In the genomic region with DNA sequence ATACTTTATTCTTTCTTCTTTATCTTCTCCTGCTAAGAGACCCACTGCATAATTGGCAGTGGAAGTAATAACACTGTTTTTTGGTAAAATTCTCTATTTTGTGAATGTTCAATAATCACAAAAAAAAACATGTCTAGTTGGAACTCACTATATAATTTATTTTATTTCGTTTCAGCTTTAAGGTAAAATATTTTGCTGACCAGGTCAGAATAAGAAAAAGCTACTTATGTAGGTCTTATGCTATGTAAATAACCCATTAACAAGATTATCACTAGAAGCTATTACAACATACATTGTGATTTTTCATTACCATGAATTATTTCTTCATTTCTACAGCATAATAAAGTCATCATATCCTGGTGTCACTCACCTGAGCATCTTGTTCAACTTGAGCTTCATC, we compare ENCODE assay signal across 26 cellular contexts.
"Had no signal": no experiment of that assay in that cellular context is flagged by ENCODE, and none has a peak within 500 bp of the region (broad histone marks: within the 10 kb centered on the region; RNA-seq: fewer than 3 reads in every experiment).

No MANE protein-coding gene starts in this region.

- ATAC-seq: effector memory CD8-positive, alpha-beta T cell; heart right ventricle; left lobe of liver; natural killer cell; psoas muscle; right cardiac atrium; stimulated activated naive CD8-positive, alpha-beta T cell treated with anti-CD3 and anti-CD28 coated beads, Interleukin-15, amount 100 ng/mL, for 72 hours had no signal

- H3K27me3 Mint-ChIP-seq: effector memory CD8-positive, alpha-beta T cell; memory B cell; stimulated activated naive CD8-positive, alpha-beta T cell treated with anti-CD3 and anti-CD28 coated beads, Interleukin-15, amount 100 ng/mL, for 72 hours had no signal

- H3K27me3 ChIP-seq: esophagus squamous epithelium, heart right ventricle, ovary, thyroid gland, vagina had no signal

- H3K36me3 ChIP-seq: ovary had no signal

- DNase-seq: cortex of kidney; effector memory CD8-positive, alpha-beta T cell; erythroblast; esophagus squamous epithelium; foreskin melanocyte; glutamatergic neuron; heart right ventricle; hypothalamus; kidney; natural killer cell; occipital lobe; ovary; posterior cingulate gyrus; psoas muscle; right cardiac atrium; stimulated activated CD4-positive, alpha-beta T cell treated with anti-CD3 and anti-CD28 coated beads, Interleukin-15, amount 100 ng/mL, for 24 hours; stimulated activated CD4-positive, alpha-beta T cell treated with anti-CD3 and anti-CD28 coated beads, Interleukin-2, amount 100 ng/mL, for 48 hours; stimulated activated naive CD4-positive, alpha-beta T cell; stimulated activated naive CD8-positive, alpha-beta T cell treated with anti-CD3 and anti-CD28 coated beads, Interleukin-15, amount 100 ng/mL, for 72 hours; thyroid gland had no signal

- H3K4me3 ChIP-seq: esophagus squamous epithelium, heart right ventricle, lung, ovary, psoas muscle, skin epidermis, thyroid gland, vagina had no signal

- FAIRE-seq: endometrium, kidney had no signal

- H3K4me1 Mint-ChIP-seq: memory B cell, natural killer cell had no signal

- H3K4me1 ChIP-seq: esophagus squamous epithelium, psoas muscle, thyroid gland, vagina had no signal

- H3K9me3 ChIP-seq: esophagus squamous epithelium, heart right ventricle, ovary, psoas muscle, thyroid gland, vagina had no signal

- H3K27ac Mint-ChIP-seq: memory B cell; natural killer cell; stimulated activated naive CD8-positive, alpha-beta T cell treated with anti-CD3 and anti-CD28 coated beads, Interleukin-15, amount 100 ng/mL, for 72 hours had no signal

- H3K9me3 Mint-ChIP-seq: effector memory CD8-positive, alpha-beta T cell; memory B cell; natural killer cell; stimulated activated naive CD8-positive, alpha-beta T cell treated with anti-CD3 and anti-CD28 coated beads, Interleukin-15, amount 100 ng/mL, for 72 hours had no signal

- H3K27ac ChIP-seq: esophagus squamous epithelium, heart right ventricle, ovary, psoas muscle, skin epidermis, thyroid gland, vagina had no signal

- H3K4me3 Mint-ChIP-seq: effector memory CD8-positive, alpha-beta T cell; memory B cell; natural killer cell; stimulated activated naive CD8-positive, alpha-beta T cell treated with anti-CD3 and anti-CD28 coated beads, Interleukin-15, amount 100 ng/mL, for 72 hours had no signal
